In the genomic region with DNA sequence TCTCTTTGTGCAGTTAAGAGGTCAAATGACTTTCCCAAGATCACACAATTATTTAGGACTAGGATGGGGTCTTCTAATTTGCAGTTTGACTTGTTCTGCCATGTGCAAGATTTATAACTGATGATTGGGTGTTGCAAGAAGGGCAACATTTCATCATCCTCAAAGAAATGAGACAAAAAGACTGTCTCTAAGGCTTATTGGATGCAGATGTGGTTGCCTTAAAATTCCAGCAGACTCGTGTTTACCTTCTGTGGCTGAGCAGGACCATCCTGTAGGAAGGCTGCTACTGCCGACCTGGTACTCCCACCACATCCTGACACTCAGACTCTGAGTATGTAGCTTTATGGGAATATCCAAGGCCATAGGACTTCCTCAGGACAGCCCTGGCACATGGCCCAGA, we compare ENCODE assay signal across 22 cellular contexts.
DNase-seq lines count a peak whose midpoint lies in the region; ATAC-seq, FAIRE-seq and TF ChIP-seq lines count a peak whose summit lies in the region.
"Had no signal": no experiment of that assay in that cellular context is flagged by ENCODE, and none has a peak within 500 bp of the region (broad histone marks: within the 10 kb centered on the region; RNA-seq: fewer than 3 reads in every experiment).

No MANE protein-coding gene starts in this region.

- no peak overlapping the region for H3K4me3 Mint-ChIP-seq in MCF 10A (ENCODE audit: unreplicated experiment)
- H3K4me3 Mint-ChIP-seq: CD4-positive, alpha-beta memory T cell; central memory CD8-positive, alpha-beta T cell had no signal

- no peaks in the 10 kb centered on the region for H3K27me3 Mint-ChIP-seq in MCF 10A (ENCODE audit: insufficient read depth, unreplicated experiment)
- H3K27me3 Mint-ChIP-seq: CD4-positive, alpha-beta memory T cell; central memory CD8-positive, alpha-beta T cell had no signal

- no peak overlapping the region for H3K27ac ChIP-seq in mammary epithelial cell (ENCODE audit: insufficient read depth, low read depth, low read length)
- H3K27ac ChIP-seq: adrenal gland, SJSA1, transverse colon had no signal

- no peak overlapping the region for H3K4me2 ChIP-seq in mammary epithelial cell (ENCODE audit: insufficient read depth, low read depth, low read length)

- no peaks in the 10 kb centered on the region for H3K36me3 ChIP-seq in mammary epithelial cell (ENCODE audit: insufficient read depth, low read length)
- H3K36me3 ChIP-seq: adrenal gland, SJSA1, transverse colon had no signal

- H3K4me1 Mint-ChIP-seq in MCF 10A (ENCODE audit: insufficient read depth, unreplicated experiment), result peaks cover 19% of the 10 kb centered on the region

- peaks cover 12% of the 10 kb centered on the region for H3K4me1 ChIP-seq in mammary epithelial cell (ENCODE audit: insufficient read depth, low read length)
- H3K4me1 ChIP-seq: adrenal gland had no signal

- H2AFZ ChIP-seq in mammary epithelial cell (ENCODE audit: low read depth, low read length), result no peak overlapping the region

- no peak overlapping the region for H3K27ac Mint-ChIP-seq in MCF 10A (ENCODE audit: low read depth, unreplicated experiment)

- intact Hi-C loops in mammary epithelial cell (cut with micrococcal nuclease) (no loop called here), MCF 10A (cut with micrococcal nuclease) (no loop called here)

- H3K27me3 ChIP-seq in mammary epithelial cell (ENCODE audit: insufficient read depth, low read length), result no peaks in the 10 kb centered on the region
- H3K27me3 ChIP-seq: adrenal gland, SJSA1, transverse colon had no signal

- peaks cover 2% of the 10 kb centered on the region for H3K9me3 ChIP-seq in mammary epithelial cell (replicated peaks; ENCODE audit: insufficient read depth, low read length)
- H3K9me3 ChIP-seq: SJSA1 had no signal

- peaks cover 12% of the 10 kb centered on the region for H3K9me3 Mint-ChIP-seq in MCF 10A (ENCODE audit: unreplicated experiment)

- DNase-seq in mammary epithelial cell (peak; percentile 27), MCF 10A (ENCODE audit: unreplicated experiment) (no peak), MV-4-11 (lab: John Stamatoyannopoulos, UW) (peak; percentile 53), fibroblast of mammary gland (ENCODE audit: low read depth) (peak; percentile 84), T-helper 2 cell (no peak), NCI-H345 (lab: John Stamatoyannopoulos, UW) (no peak), GM19239 (ENCODE audit: insufficient read length, low spot score) (no peak)
- DNase-seq: 8988T; adrenal gland; CD4-positive, alpha-beta memory T cell; DMS79; effector memory CD4-positive, alpha-beta T cell; Karpas-422; left cardiac atrium; mucosa of descending colon; stimulated activated CD4-positive, alpha-beta T cell treated with anti-CD3 and anti-CD28 coated beads, Interleukin-15, amount 100 ng/mL, for 24 hours; stimulated activated naive CD8-positive, alpha-beta T cell treated with anti-CD3 and anti-CD28 coated beads, Interleukin-15, Interleukin-2, amounts not matched to agents 100 U/mL and 50 U/mL, for 24 hours; transverse colon had no signal

- no peak for TF ChIP-seq CTCF in mammary epithelial cell (conservative IDR thresholded peaks at IDR 0.05 in 1 of 2, IDR thresholded peaks at IDR 0.05 in 1 of 2; ENCODE audit: extremely low read depth in 1 of 2, insufficient read depth in 1 of 2, low read depth in 1 of 2, low read length in 2 of 2)
- no peak for TF ChIP-seq CTCF in MCF 10A (IDR thresholded peaks at IDR 0.05; ENCODE audit: unreplicated experiment)
- no peak for TF ChIP-seq CTCF in fibroblast of mammary gland (conservative IDR thresholded peaks at IDR 0.05; ENCODE audit: control insufficient read depth, insufficient read depth, low read depth, low read length)

- no peaks in the 10 kb centered on the region for H3K79me2 ChIP-seq in mammary epithelial cell (ENCODE audit: insufficient read depth, low read length)

- H3K36me3 Mint-ChIP-seq in MCF 10A (ENCODE audit: insufficient read depth, unreplicated experiment), result no peaks in the 10 kb centered on the region

- no peak for ATAC-seq in GM21717 (IDR thresholded peaks at IDR 0.05; ENCODE audit: unreplicated experiment)
- ATAC-seq: activated CD4-positive, CD25-positive, alpha-beta regulatory T cell treated with anti-CD3 and anti-CD28 coated beads, Interleukin-2, amount 50 U/mL, for 24 hours; left cardiac atrium; mucosa of descending colon; stimulated activated naive CD8-positive, alpha-beta T cell treated with anti-CD3 and anti-CD28 coated beads, Interleukin-15, Interleukin-2, amounts not matched to agents 100 U/mL and 50 U/mL, for 24 hours had no signal

- H3K9ac ChIP-seq in mammary epithelial cell (ENCODE audit: insufficient read depth, low read length), result no peak overlapping the region

- in situ Hi-C loops in mammary epithelial cell (cut with MboI; ENCODE audit: low sequenced_read_pairs in 2 of 2), result no loop called here

- dilution Hi-C loops in mammary epithelial cell (cut with HindIII; ENCODE audit: low sequenced_read_pairs), result no loop called here

- BruUV-seq in mammary epithelial cell (replicated peaks; lab: Mats Ljungman, UMichigan), result no TSS peak
- no TSS peak for BruUV-seq in MCF 10A (replicated peaks; lab: Mats Ljungman, UMichigan)

- CTCF ChIA-PET in mammary epithelial cell (lab: Charles Lee; ENCODE audit: low non-redundant PET), result no interaction called here
- CTCF ChIA-PET in MCF 10A (lab: Yijun Ruan, JAX), result interaction anchor here (0.9 to 7.0 kb wide), 4 partner anchors 12 to 192 kb away, joined by 3 to 74 read pairs (median 6); no protein-coding TSS in a partner anchor

- H3K4me3 ChIP-seq in mammary epithelial cell (replicated peaks in 1 of 3; ENCODE audit: insufficient read depth in 1 of 3, low read depth in 2 of 3, low read length in 3 of 3) (no peak overlapping the region), fibroblast of mammary gland (ENCODE audit: control insufficient read depth, low read depth, low read length) (no peak overlapping the region)
- H3K4me3 ChIP-seq: adrenal gland, mucosa of descending colon, SJSA1, transverse colon had no signal

- FAIRE-seq in GM19239 (lab: Jason Lieb, UNC), result no peak

- POLR2A ChIA-PET in MCF 10A (lab: Yijun Ruan, JAX), result no interaction called here

- WGBS in mammary epithelial cell (ENCODE audit: low coverage, missing lambda C conversion rate), result 19% methylated on average over 2 of the region's 2 CpGs

- no peaks in the 10 kb centered on the region for H4K20me1 ChIP-seq in mammary epithelial cell (ENCODE audit: insufficient read depth, low read length)

Comparison
In these comparisons a context has a peak if more than half of its experiments do, and no peak if none do; other contexts are left out.
1. DNase-seq: peak in mammary epithelial cell (single experiment), MV-4-11 (single experiment) and fibroblast of mammary gland (single experiment); none in MCF 10A (single experiment), T-helper 2 cell (0 of 5), NCI-H345 (single experiment) and GM19239 (single experiment).